20 cellular contexts compared by ENCODE assay signal in the genomic region with DNA sequence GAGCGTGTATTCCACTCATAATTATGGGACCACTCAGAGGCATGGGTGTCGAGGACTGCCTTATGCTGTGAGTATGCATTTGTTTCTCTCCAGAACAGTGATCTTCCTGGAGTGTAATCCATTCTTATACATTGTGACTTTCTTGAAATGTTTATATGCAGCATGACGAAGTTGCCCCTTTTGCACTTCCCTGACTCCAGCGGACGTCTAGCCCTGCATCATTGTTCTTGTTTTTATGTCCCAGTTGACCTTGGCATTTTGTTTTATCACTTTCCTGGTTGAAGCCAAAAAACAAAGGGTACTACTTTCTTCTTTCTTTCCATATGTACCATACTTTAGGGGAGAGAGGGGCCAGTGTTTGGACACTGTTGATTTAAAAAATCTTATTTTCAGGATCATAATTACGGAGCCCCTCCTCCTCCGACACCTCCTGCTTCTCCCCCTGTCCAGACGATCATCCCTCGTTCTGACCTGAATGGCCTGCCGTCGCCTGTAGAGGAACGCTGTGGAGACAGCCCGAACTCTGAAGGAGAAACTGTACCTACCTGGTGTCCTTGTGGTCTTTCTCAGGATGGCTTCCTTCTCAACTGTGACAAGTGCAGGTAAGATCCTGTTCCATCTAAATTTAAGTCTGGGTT. TPM values are rescaled to one million over a fixed set of nuclear protein-coding genes. Genes with fewer than 3 reads are reported as not detected.
A peak's percentile ranks its signal among the peaks of the same experiment; 100 is the strongest.
DNase-seq lines count a peak whose midpoint lies in the region; ATAC-seq and TF ChIP-seq lines count a peak whose summit lies in the region.
"Had no signal": no experiment of that assay in that cellular context is flagged by ENCODE, and none has a peak within 500 bp of the region (broad histone marks: within the 10 kb centered on the region; RNA-seq: fewer than 3 reads in every experiment).

No MANE protein-coding gene starts in this region.

- H3K27me3 ChIP-seq in heart right ventricle (no peaks in the 10 kb centered on the region), endodermal cell (ENCODE audit: control insufficient read depth, insufficient read depth, low read length, poor library complexity, severe bottlenecking) (no peaks in the 10 kb centered on the region)
- H3K27me3 ChIP-seq: SJSA1 had no signal

- TF ChIP-seq CTCF in heart right ventricle (IDR thresholded peaks at IDR 0.05) (no peak), endodermal cell (conservative IDR thresholded peaks at IDR 0.05) (no peak)

- H3K4me1 ChIP-seq in heart right ventricle (peaks cover 0 to 32% (median 4%) of the 10 kb centered on the region in 9 donors), endodermal cell (ENCODE audit: control insufficient read depth, insufficient read depth, low read length) (peaks cover 5% of the 10 kb centered on the region)
- H3K4me1 ChIP-seq: SJSA1 had no signal

- no peaks in the 10 kb centered on the region for H3K9me3 Mint-ChIP-seq in endodermal cell
- no peaks in the 10 kb centered on the region for H3K9me3 Mint-ChIP-seq in activated T-helper 2 cell treated with anti-CD3 and anti-CD28 coated beads, Interferon-gamma antibody, Interleukin-2, Interleukin-4, amounts not matched to agents 10 μg/mL and 5 μg/mL and 100 μg/mL, durations not matched to agents 14 hours and 24 hours and 36 hours
- H3K9me3 Mint-ChIP-seq: CD8-positive, alpha-beta memory T cell; IgD-negative memory B cell had no signal

- H3K4me3 ChIP-seq in heart right ventricle (no peak overlapping the region), endodermal cell (ENCODE audit: low read length) (no peak overlapping the region)
- H3K4me3 ChIP-seq: SJSA1 had no signal

- H3K9me3 ChIP-seq in heart right ventricle (no peaks in the 10 kb centered on the region), T-helper 17 cell (ENCODE audit: control insufficient read depth, low read length, poor library complexity, severe bottlenecking) (no peaks in the 10 kb centered on the region), endodermal cell (ENCODE audit: control insufficient read depth, low read length) (no peaks in the 10 kb centered on the region)
- H3K9me3 ChIP-seq: SJSA1 had no signal

- H3K4me3 Mint-ChIP-seq in T-helper 17 cell (no peak overlapping the region), endodermal cell (no peak overlapping the region)
- no peak overlapping the region for H3K4me3 Mint-ChIP-seq in activated T-helper 2 cell treated with anti-CD3 and anti-CD28 coated beads, Interferon-gamma antibody, Interleukin-2, Interleukin-4, amounts not matched to agents 10 μg/mL and 5 μg/mL and 100 μg/mL, durations not matched to agents 14 hours and 24 hours and 36 hours (ENCODE audit: low read depth)
- H3K4me3 Mint-ChIP-seq: CD8-positive, alpha-beta memory T cell; IgD-negative memory B cell had no signal

- H3K27ac ChIP-seq in heart right ventricle (peak overlapping the region in 5 of 10 donors; percentile 4 to 53 (median 30)), endodermal cell (ENCODE audit: low read depth, low read length) (no peak overlapping the region)
- H3K27ac ChIP-seq: HL-60, KMS-11, SJSA1 had no signal

- H3K36me3 Mint-ChIP-seq in T-helper 17 cell (ENCODE audit: low read depth) (peaks cover 16% of the 10 kb centered on the region), endodermal cell (ENCODE audit: low read depth) (peaks cover 68% of the 10 kb centered on the region)
- H3K36me3 Mint-ChIP-seq in activated T-helper 2 cell treated with anti-CD3 and anti-CD28 coated beads, Interferon-gamma antibody, Interleukin-2, Interleukin-4, amounts not matched to agents 10 μg/mL and 5 μg/mL and 100 μg/mL, durations not matched to agents 14 hours and 24 hours and 36 hours (ENCODE audit: low read depth): peaks cover 80% of the 10 kb centered on the region

- peaks cover 11% of the 10 kb centered on the region for H3K4me1 Mint-ChIP-seq in T-helper 17 cell
- peaks cover 26% of the 10 kb centered on the region for H3K4me1 Mint-ChIP-seq in endodermal cell
- H3K4me1 Mint-ChIP-seq in activated T-helper 2 cell treated with anti-CD3 and anti-CD28 coated beads, Interferon-gamma antibody, Interleukin-2, Interleukin-4, amounts not matched to agents 10 μg/mL and 5 μg/mL and 100 μg/mL, durations not matched to agents 14 hours and 24 hours and 36 hours (ENCODE audit: low read depth): peaks cover 1% of the 10 kb centered on the region

- H3K27ac Mint-ChIP-seq in T-helper 17 cell: peak overlapping the region; percentile 19
- H3K27ac Mint-ChIP-seq in endodermal cell: peak overlapping the region; percentile 59
- no peak overlapping the region for H3K27ac Mint-ChIP-seq in activated T-helper 2 cell treated with anti-CD3 and anti-CD28 coated beads, Interferon-gamma antibody, Interleukin-2, Interleukin-4, amounts not matched to agents 10 μg/mL and 5 μg/mL and 100 μg/mL, durations not matched to agents 14 hours and 24 hours and 36 hours
- H3K27ac Mint-ChIP-seq: IgD-negative memory B cell had no signal

- no peak for DNase-seq in heart right ventricle
- no peak for DNase-seq in Right ventricle myocardium inferior (ENCODE audit: missing footprints)
- no peak for DNase-seq in T-helper 17 cell
- DNase-seq in endodermal cell: no peak
- no peak for DNase-seq in activated T-helper 2 cell treated with anti-CD3 and anti-CD28 coated beads, Interferon-gamma antibody, Interleukin-2, Interleukin-4, amounts not matched to agents 10 μg/mL and 5 μg/mL and 100 μg/mL, durations not matched to agents 14 hours and 24 hours and 36 hours (ENCODE audit: low spot score)
- DNase-seq: C1 segment of cervical spinal cord; CD8-positive, alpha-beta memory T cell; DMS79 treated with DMSO at 0.1 percent for 48 hours; GF-D8; MM.1S; NCI-H2029; NCI-H446; NCI-H774 had no signal

- ATAC-seq in heart right ventricle (peak in 6 of 8 donors; percentile 21 to 60 (median 51)), Right ventricle myocardium inferior (no peak), T-helper 17 cell (no peak), HG03378 (IDR thresholded peaks at IDR 0.05; ENCODE audit: unreplicated experiment) (no peak), esophagus mucosa (no peak)
- ATAC-seq: HCT116 had no signal

- no peak overlapping the region for H3K9ac ChIP-seq in endodermal cell (ENCODE audit: extremely low read depth, low read length, poor library complexity, severe bottlenecking)
- H3K9ac ChIP-seq: KMS-11 had no signal

- H3K27me3 Mint-ChIP-seq in T-helper 17 cell: no peaks in the 10 kb centered on the region
- no peaks in the 10 kb centered on the region for H3K27me3 Mint-ChIP-seq in endodermal cell (ENCODE audit: insufficient read depth)
- H3K27me3 Mint-ChIP-seq in activated T-helper 2 cell treated with anti-CD3 and anti-CD28 coated beads, Interferon-gamma antibody, Interleukin-2, Interleukin-4, amounts not matched to agents 10 μg/mL and 5 μg/mL and 100 μg/mL, durations not matched to agents 14 hours and 24 hours and 36 hours (ENCODE audit: low read depth): no peaks in the 10 kb centered on the region
- H3K27me3 Mint-ChIP-seq: CD8-positive, alpha-beta memory T cell; IgD-negative memory B cell had no signal

- 75 to 81% methylated on average over 13 of the region's 13 CpGs for WGBS in heart right ventricle, 2 donors
- WGBS in endodermal cell (ENCODE audit: insufficient coverage in 1 of 2, insufficient read length in 1 of 2), 2 experiments: 95 to 97% methylated on average over 12 to 13 of the region's 13 CpGs

- intact Hi-C loops in heart right ventricle (cut with DNase I): loop anchor here in 4 of 10 donors (5.0 to 10.0 kb wide), 4 partner anchors 49 to 79 kb away; partner anchors contain the start of gene THUMPD3 (in 1 of the 4)
- intact Hi-C loops in Right ventricle myocardium inferior (cut with DNase I): no loop called here
- intact Hi-C loops in activated T-helper 2 cell treated with anti-CD3 and anti-CD28 coated beads, Interferon-gamma antibody, Interleukin-2, Interleukin-4, amounts not matched to agents 10 μg/mL and 5 μg/mL and 100 μg/mL, durations not matched to agents 14 hours and 24 hours and 36 hours (cut with micrococcal nuclease): no loop called here

- H3K36me3 ChIP-seq in heart right ventricle (peaks cover 0 to 100% (median 86%) of the 10 kb centered on the region in 9 donors), endodermal cell (ENCODE audit: control insufficient read depth, insufficient read depth, low read length) (peaks cover 88% of the 10 kb centered on the region)

RNA-seq across cellular contexts. Expression of gene SETD5, which starts 36.6 kb away (rescaled TPM):
- total RNA-seq in heart right ventricle (10 to 100 TPM; 45.0 to 64.7 (median 57.5) TPM), Right ventricle myocardium inferior (51.6 TPM), T-helper 17 cell (100 to 1,000 TPM; 103 to 105 TPM), endodermal cell (100 to 1,000 TPM; 261 to 289 TPM), esophagus mucosa (62.5 TPM)
- 10 to 100 TPM; 10.8 to 42.7 TPM for polyA plus RNA-seq in heart right ventricle
- polyA plus RNA-seq in endodermal cell (2013, experiment 1 of 2): 232 TPM
- 214 TPM for polyA plus RNA-seq in endodermal cell (2013, experiment 2 of 2)
- 146 and 148 TPM in 2 replicates for total RNA-seq in activated T-helper 2 cell treated with anti-CD3 and anti-CD28 coated beads, Interferon-gamma antibody, Interleukin-2, Interleukin-4, amounts not matched to agents 10 μg/mL and 5 μg/mL and 100 μg/mL, durations not matched to agents 14 hours and 24 hours and 36 hours

Comparison
In these comparisons a context has a peak if more than half of its experiments do, and no peak if none do; other contexts are left out.
1. ATAC-seq: peak in heart right ventricle (6 of 8); none in Right ventricle myocardium inferior (single experiment), T-helper 17 cell (single experiment), HG03378 (single experiment) and esophagus mucosa (single experiment).